ENCODE assay signal across 13 cellular contexts in genomic region chr6:133609404-133610270, GRCh38.
A peak's percentile ranks its signal among the peaks of the same experiment; 100 is the strongest.
DNase-seq lines count a peak whose midpoint lies in the region; ATAC-seq, FAIRE-seq and TF ChIP-seq lines count a peak whose summit lies in the region.
"Had no signal": no experiment of that assay in that cellular context is flagged by ENCODE, and none has a peak within 500 bp of the region (broad histone marks: within the 10 kb centered on the region; RNA-seq: fewer than 3 reads in every experiment).

No MANE protein-coding gene starts in this region.

- no peaks in the 10 kb centered on the region for H3K9me2 ChIP-seq in hepatocyte (replicated peaks; ENCODE audit: insufficient read depth)

- DNase-seq in AG09309 (ENCODE audit: low read depth) (peak; percentile 90), HTR-8/SVneo (ENCODE audit: insufficient read length, low spot score) (peak; percentile 91), astrocyte of the cerebellum (ENCODE audit: low read depth) (peak; percentile 91), hepatocyte (ENCODE audit: low spot score) (peak; percentile 79), globus pallidus (ENCODE audit: low spot score) (no peak), germinal center (ENCODE audit: low spot score) (no peak)
- no peak for DNase-seq in naive thymus-derived CD4-positive, alpha-beta T cell
- DNase-seq: activated CD4-positive, alpha-beta T cell treated with anti-CD3 and anti-CD28 coated beads, Interleukin-2, amount 10 ng/mL, durations not matched to agents 24 days and 14 days; erythroblast; NCI-H1436 treated with DMSO at 0.1 percent for 48 hours had no signal

- H2AFZ ChIP-seq in hepatocyte = no peak overlapping the region

- no peaks in the 10 kb centered on the region for H3K4me1 Mint-ChIP-seq in naive thymus-derived CD4-positive, alpha-beta T cell
- H3K4me1 Mint-ChIP-seq: activated CD4-positive, alpha-beta T cell treated with anti-CD3 and anti-CD28 coated beads, Interleukin-2, amount 10 ng/mL, durations not matched to agents 24 days and 14 days; activated naive CD4-positive, alpha-beta T cell treated with anti-CD3 and anti-CD28 coated beads, Interleukin-2, amount 50 U/mL, for 24 hours had no signal

- POLR2A ChIA-PET in naive thymus-derived CD4-positive, alpha-beta T cell (lab: Charles Lee) = no interaction called here

- no peak for ATAC-seq in naive thymus-derived CD4-positive, alpha-beta T cell
- no peak for ATAC-seq in GM18867 (IDR thresholded peaks at IDR 0.05; ENCODE audit: unreplicated experiment)

- 48% methylated on average over 2 of the region's 2 CpGs for WGBS in hepatocyte (ENCODE audit: low lambda C conversion rate, missing lambda C conversion rate)

- H3K27ac ChIP-seq in hepatocyte = peak overlapping the region; percentile 83
- H3K27ac ChIP-seq in naive thymus-derived CD4-positive, alpha-beta T cell (ENCODE audit: low read depth, low read length) = no peak overlapping the region
- H3K27ac ChIP-seq: C4-2B had no signal

- H3K36me3 Mint-ChIP-seq in naive thymus-derived CD4-positive, alpha-beta T cell = no peaks in the 10 kb centered on the region
- H3K36me3 Mint-ChIP-seq: activated naive CD4-positive, alpha-beta T cell treated with anti-CD3 and anti-CD28 coated beads, Interleukin-2, amount 50 U/mL, for 24 hours had no signal

- peaks cover 0 to 3% (median 0%) of the 10 kb centered on the region in 11 donors for H3K9me3 Mint-ChIP-seq in naive thymus-derived CD4-positive, alpha-beta T cell
- H3K9me3 Mint-ChIP-seq: activated CD4-positive, alpha-beta T cell treated with anti-CD3 and anti-CD28 coated beads, Interleukin-2, amount 10 ng/mL, durations not matched to agents 24 days and 14 days; activated naive CD4-positive, alpha-beta T cell treated with anti-CD3 and anti-CD28 coated beads, Interleukin-2, amount 50 U/mL, for 24 hours had no signal

- no peak overlapping the region for H3K27ac Mint-ChIP-seq in naive thymus-derived CD4-positive, alpha-beta T cell
- H3K27ac Mint-ChIP-seq: activated CD4-positive, alpha-beta T cell treated with anti-CD3 and anti-CD28 coated beads, Interleukin-2, amount 10 ng/mL, durations not matched to agents 24 days and 14 days; activated naive CD4-positive, alpha-beta T cell treated with anti-CD3 and anti-CD28 coated beads, Interleukin-2, amount 50 U/mL, for 24 hours had no signal

- H3K79me2 ChIP-seq in hepatocyte = no peaks in the 10 kb centered on the region

- TF ChIP-seq CTCF in AG09309 (IDR thresholded peaks at IDR 0.05; ENCODE audit: control insufficient read depth, insufficient read depth, low read depth, low read length, missing control alignments) (no peak), astrocyte of the cerebellum (IDR thresholded peaks at IDR 0.05; ENCODE audit: low read depth, low read length, missing control alignments) (no peak), hepatocyte (IDR thresholded peaks at IDR 0.05; ENCODE audit: poor library complexity) (no peak)

- CTCF ChIA-PET in naive thymus-derived CD4-positive, alpha-beta T cell (lab: Charles Lee) = no interaction called here

- intact Hi-C loops in naive thymus-derived CD4-positive, alpha-beta T cell (cut with micrococcal nuclease) = no loop called here

- peak; percentile 96 for FAIRE-seq in HTR-8/SVneo (lab: Jason Lieb, UNC)

- no peaks in the 10 kb centered on the region for H3K36me3 ChIP-seq in hepatocyte (replicated peaks; ENCODE audit: insufficient read depth, low read depth)
- H3K36me3 ChIP-seq in naive thymus-derived CD4-positive, alpha-beta T cell (ENCODE audit: control insufficient read depth in 2 of 3, insufficient read depth in 3 of 3, low read length in 3 of 3) = no peaks in the 10 kb centered on the region

- no peak overlapping the region for H3K4me3 ChIP-seq in AG09309 (ENCODE audit: control insufficient read depth, low read depth, low read length)
- no peak overlapping the region for H3K4me3 ChIP-seq in astrocyte of the cerebellum (ENCODE audit: low read depth, low read length)
- no peak overlapping the region for H3K4me3 ChIP-seq in hepatocyte
- H3K4me3 ChIP-seq in naive thymus-derived CD4-positive, alpha-beta T cell (ENCODE audit: low read length) = no peak overlapping the region

- peaks cover 0 to 6% (median 0%) of the 10 kb centered on the region in 5 donors for H3K27me3 Mint-ChIP-seq in naive thymus-derived CD4-positive, alpha-beta T cell
- H3K27me3 Mint-ChIP-seq: activated naive CD4-positive, alpha-beta T cell treated with anti-CD3 and anti-CD28 coated beads, Interleukin-2, amount 50 U/mL, for 24 hours had no signal

- no peaks in the 10 kb centered on the region for H3K27me3 ChIP-seq in hepatocyte
- H3K27me3 ChIP-seq in naive thymus-derived CD4-positive, alpha-beta T cell (ENCODE audit: control insufficient read depth in 2 of 2, insufficient read depth in 2 of 2, low read length in 2 of 2) = no peaks in the 10 kb centered on the region

- H4K20me1 ChIP-seq in hepatocyte (ENCODE audit: insufficient read depth, poor library complexity, severe bottlenecking) = no peaks in the 10 kb centered on the region

- no peak overlapping the region for H3K4me2 ChIP-seq in hepatocyte

- H3K4me1 ChIP-seq in hepatocyte (ENCODE audit: insufficient read depth) = peaks cover 15% of the 10 kb centered on the region
- H3K4me1 ChIP-seq in naive thymus-derived CD4-positive, alpha-beta T cell (ENCODE audit: control insufficient read depth in 2 of 2, insufficient read depth in 2 of 2, low read length in 2 of 2) = no peaks in the 10 kb centered on the region

- in situ Hi-C loops in astrocyte of the cerebellum (cut with HindIII; ENCODE audit: low sequenced_read_pairs) = no loop called here

- no peaks in the 10 kb centered on the region for H3K9me3 ChIP-seq in hepatocyte (ENCODE audit: low read depth)
- no peaks in the 10 kb centered on the region for H3K9me3 ChIP-seq in naive thymus-derived CD4-positive, alpha-beta T cell (ENCODE audit: control insufficient read depth in 2 of 3, low read length in 3 of 3)

- H3K4me3 Mint-ChIP-seq in naive thymus-derived CD4-positive, alpha-beta T cell = no peak overlapping the region
- H3K4me3 Mint-ChIP-seq: activated CD4-positive, alpha-beta T cell treated with anti-CD3 and anti-CD28 coated beads, Interleukin-2, amount 10 ng/mL, durations not matched to agents 24 days and 14 days; activated naive CD4-positive, alpha-beta T cell treated with anti-CD3 and anti-CD28 coated beads, Interleukin-2, amount 50 U/mL, for 24 hours had no signal

Comparison
In these comparisons a context has a peak if more than half of its experiments do, and no peak if none do; other contexts are left out.
1. DNase-seq: peak in AG09309 (single experiment), HTR-8/SVneo (single experiment), astrocyte of the cerebellum (single experiment) and hepatocyte (single experiment); none in globus pallidus (single experiment), naive thymus-derived CD4-positive, alpha-beta T cell (0 of 9) and germinal center (single experiment).